In genomic region chr5:169670769-169671525, GRCh38 we compare ENCODE assay signal across 10 cellular contexts. TPM values are rescaled to one million over a fixed set of nuclear protein-coding genes. Genes with fewer than 3 reads are reported as not detected.
DNase-seq lines count a peak whose midpoint lies in the region; ATAC-seq, FAIRE-seq and TF ChIP-seq lines count a peak whose summit lies in the region.
"Had no signal": no experiment of that assay in that cellular context is flagged by ENCODE, and none has a peak within 500 bp of the region (broad histone marks: within the 10 kb centered on the region; RNA-seq: fewer than 3 reads in every experiment).

No MANE protein-coding gene starts in this region.

- no peaks in the 10 kb centered on the region for H3K4me1 ChIP-seq in ovary (ENCODE audit: insufficient read depth)
- no peaks in the 10 kb centered on the region for H3K4me1 ChIP-seq in ascending aorta
- H3K4me1 ChIP-seq in tibial nerve, result no peaks in the 10 kb centered on the region

- H3K36me3 ChIP-seq in ovary (no peaks in the 10 kb centered on the region), ascending aorta (no peaks in the 10 kb centered on the region), tibial nerve (no peaks in the 10 kb centered on the region)

- no peak for TF ChIP-seq EP300 in ovary (IDR thresholded peaks at IDR 0.05)
- TF ChIP-seq EP300 in tibial nerve (IDR thresholded peaks at IDR 0.05), result no peak

- TF ChIP-seq CTCF in ovary (IDR thresholded peaks at IDR 0.05) (no peak), ascending aorta (IDR thresholded peaks at IDR 0.05) (no peak), tibial nerve (IDR thresholded peaks at IDR 0.05) (no peak)

- FAIRE-seq in GM12892 (lab: Jason Lieb, UNC), result peak; percentile 96

- TF ChIP-seq POLR2A in GM12892 (IDR thresholded peaks at IDR 0.05; ENCODE audit: low read depth, low read length), result no peak
- no peak for TF ChIP-seq POLR2A in ovary (IDR thresholded peaks at IDR 0.05)
- no peak for TF ChIP-seq POLR2A in tibial nerve (IDR thresholded peaks at IDR 0.05)

- ATAC-seq in GM19328 (IDR thresholded peaks at IDR 0.05; ENCODE audit: unreplicated experiment), result peak; percentile 94
- ATAC-seq in HG02884 (IDR thresholded peaks at IDR 0.05; ENCODE audit: unreplicated experiment), result peak; percentile 98

- H3K4me3 ChIP-seq in ovary (no peak overlapping the region), ascending aorta (no peak overlapping the region), tibial nerve (no peak overlapping the region)

- H3K27me3 ChIP-seq in ovary, result no peaks in the 10 kb centered on the region
- no peaks in the 10 kb centered on the region for H3K27me3 ChIP-seq in ascending aorta
- no peaks in the 10 kb centered on the region for H3K27me3 ChIP-seq in tibial nerve

- no peak overlapping the region for H3K27ac ChIP-seq in ovary
- H3K27ac ChIP-seq in ascending aorta, result no peak overlapping the region
- H3K27ac ChIP-seq in tibial nerve, result no peak overlapping the region

- intact Hi-C loops in ovary (cut with DNase I) (no loop called here), ascending aorta (cut with DNase I) (no loop called here)

- H3K9me3 ChIP-seq in ovary (no peaks in the 10 kb centered on the region), ascending aorta (no peaks in the 10 kb centered on the region), tibial nerve (no peaks in the 10 kb centered on the region)

- 72 to 86% (median 78%) methylated on average over 6 of the region's 6 CpGs for WGBS in ovary, 3 donors
- 71 to 81% methylated on average over 6 of the region's 6 CpGs for WGBS in tibial nerve, 2 donors

- DNase-seq in GM12892 (ENCODE audit: insufficient read length) (no peak), NAMALWA (ENCODE audit: low spot score) (peak; percentile 38), ovary (no peak), ascending aorta (ENCODE audit: low spot score in 2 of 2) (no peak), DMS79 (lab: John Stamatoyannopoulos, UW) (no peak), tibial nerve (ENCODE audit: low spot score in 2 of 2) (no peak)
- DNase-seq: NCI-H1930, SW 1271 had no signal

RNA-seq across cellular contexts. Expression of gene DOCK2, which starts 33.9 kb away (rescaled TPM):
- 71.2 TPM for polyA plus RNA-seq in GM12892 (2012; ENCODE audit: missing spikeins)
- total RNA-seq in ovary, result 10 to 100 TPM in 1 of 7 donors, 1 to 10 TPM in 6; 4.2 to 10.2 (median 5.4) TPM
- polyA plus RNA-seq in ovary, result 1 to 10 TPM; 1.3 to 8.1 TPM
- total RNA-seq in ascending aorta, result 33.1 TPM
- 10 to 100 TPM; 14.9 to 83.4 (median 23.8) TPM for total RNA-seq in tibial nerve
